Comparison of ENCODE assay signal across 17 cellular contexts in the genomic region with DNA sequence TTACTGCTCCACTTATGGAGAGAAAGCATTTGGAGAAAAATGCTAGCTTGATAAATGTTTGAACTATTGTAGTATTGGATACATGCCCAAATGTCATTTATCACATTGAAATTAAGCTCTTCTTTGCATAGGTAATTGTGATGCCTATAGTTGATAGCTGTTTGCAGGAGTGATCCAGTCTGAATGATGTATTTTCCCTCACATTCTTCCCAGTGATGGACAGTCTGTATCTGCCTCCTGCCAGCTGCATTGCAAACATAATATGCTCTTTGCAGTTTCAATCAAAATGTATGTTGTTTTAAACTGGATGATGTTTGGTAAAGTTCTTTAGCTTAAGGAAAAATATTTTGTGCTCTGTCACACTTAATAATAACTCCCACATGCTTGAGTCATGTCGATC.
DNase-seq lines count a peak whose midpoint lies in the region; TF ChIP-seq lines count a peak whose summit lies in the region.
"Had no signal": no experiment of that assay in that cellular context is flagged by ENCODE, and none has a peak within 500 bp of the region (broad histone marks: within the 10 kb centered on the region; RNA-seq: fewer than 3 reads in every experiment).

No MANE protein-coding gene starts in this region.

- H3K27ac Mint-ChIP-seq in brain (peak overlapping the region; percentile 15 to 85 (median 66)), neural crest cell (ENCODE audit: unreplicated experiment) (peak overlapping the region; percentile 83)
- H3K27ac Mint-ChIP-seq: CD8-positive, alpha-beta memory T cell had no signal

- H3K9me3 Mint-ChIP-seq in brain (peaks cover 0 to 6% (median 0%) of the 10 kb centered on the region in 5 experiments), neural crest cell (peaks cover 2% of the 10 kb centered on the region)
- H3K9me3 Mint-ChIP-seq: CD8-positive, alpha-beta memory T cell had no signal

- H3K27me3 Mint-ChIP-seq in brain (peaks cover 4% of the 10 kb centered on the region), neural crest cell (ENCODE audit: low read depth) (no peaks in the 10 kb centered on the region)

- H3K9ac ChIP-seq in subcutaneous abdominal adipose tissue (ENCODE audit: low read length in 5 of 5), result no peak overlapping the region
- H3K9ac ChIP-seq: BLaER1 had no signal

- CTCF ChIA-PET in A673 (lab: Charles Lee), result interaction anchor here (0.7 kb wide), 1 partner anchor 15 kb away, joined by 3 read pairs; no protein-coding TSS in a partner anchor

- BruUV-seq in A673 (replicated peaks; lab: Mats Ljungman, UMichigan), result no TSS peak

- H3K36me3 Mint-ChIP-seq in brain, result no peaks in the 10 kb centered on the region
- peaks cover 6% of the 10 kb centered on the region for H3K36me3 Mint-ChIP-seq in neural crest cell (ENCODE audit: low read depth)
- H3K36me3 Mint-ChIP-seq: CD8-positive, alpha-beta memory T cell had no signal

- H3K27ac ChIP-seq in subcutaneous abdominal adipose tissue (ENCODE audit: low read depth, low read length), result peak overlapping the region; percentile 18
- no peak overlapping the region for H3K27ac ChIP-seq in A673 (ENCODE audit: low read depth, low read length, poor library complexity, severe bottlenecking)
- H3K27ac ChIP-seq: 22Rv1, BLaER1 had no signal

- H3K4me3 ChIP-seq in subcutaneous abdominal adipose tissue (ENCODE audit: low read depth in 1 of 5, low read length in 5 of 5), result no peak overlapping the region
- no peak overlapping the region for H3K4me3 ChIP-seq in A673 (ENCODE audit: low read depth, low read length, poor library complexity, severe bottlenecking)
- H3K4me3 ChIP-seq: BLaER1 had no signal

- DNase-seq in NCI-H1105 treated with DMSO at 0.1 percent for 48 hours (lab: John Stamatoyannopoulos, UW) (peak; percentile 17), NCI-H1105 (lab: John Stamatoyannopoulos, UW) (no peak), neural crest cell (ENCODE audit: low read depth, low spot score) (no peak), NAMALWA (ENCODE audit: low spot score) (no peak), SKM-1 treated with dmso at 0.1 percent for 144 hours (lab: John Stamatoyannopoulos, UW; ENCODE audit: unreplicated experiment) (no peak), A673 (ENCODE audit: low spot score) (no peak)
- DNase-seq: AML-193; Caco-2; CD8-positive, alpha-beta memory T cell; DND-41; GDM1; H7; IMR-90 had no signal

- H3K4me1 ChIP-seq in subcutaneous abdominal adipose tissue (ENCODE audit: control insufficient read depth in 5 of 5, insufficient read depth in 5 of 5, low read length in 5 of 5) (peaks cover 0 to 33% (median 22%) of the 10 kb centered on the region in 5 donors), A673 (ENCODE audit: insufficient read depth, low read length, poor library complexity, severe bottlenecking) (peaks cover 30% of the 10 kb centered on the region)
- H3K4me1 ChIP-seq: BLaER1, Caco-2 had no signal

- H3K36me3 ChIP-seq in subcutaneous abdominal adipose tissue (ENCODE audit: control insufficient read depth in 5 of 5, insufficient read depth in 5 of 5, low read length in 5 of 5) (no peaks in the 10 kb centered on the region), A673 (ENCODE audit: insufficient read depth, low read length, poor library complexity, severe bottlenecking) (no peaks in the 10 kb centered on the region)
- H3K36me3 ChIP-seq: BLaER1 had no signal

- POLR2A ChIA-PET in A673 (lab: Charles Lee; ENCODE audit: low non-redundant PET), result interaction anchor here (0.6 kb wide), 1 partner anchor 152 kb away, joined by 3 read pairs; no protein-coding TSS in a partner anchor

- no peaks in the 10 kb centered on the region for H3K9me3 ChIP-seq in subcutaneous abdominal adipose tissue (ENCODE audit: control insufficient read depth in 5 of 5, low read length in 5 of 5)
- no peaks in the 10 kb centered on the region for H3K9me3 ChIP-seq in A673 (ENCODE audit: low read depth, low read length, poor library complexity, severe bottlenecking)
- H3K9me3 ChIP-seq: BLaER1, Caco-2 had no signal

- H3K27me3 ChIP-seq in subcutaneous abdominal adipose tissue (ENCODE audit: control insufficient read depth in 5 of 5, insufficient read depth in 4 of 5, low read length in 5 of 5) (no peaks in the 10 kb centered on the region), A673 (replicated peaks; ENCODE audit: insufficient read depth, low read depth, low read length, poor library complexity) (no peaks in the 10 kb centered on the region)
- H3K27me3 ChIP-seq: BLaER1 had no signal

- H3K4me3 Mint-ChIP-seq in brain, result peak overlapping the region in 2 of 5 experiments; percentile 8 to 11
- no peak overlapping the region for H3K4me3 Mint-ChIP-seq in neural crest cell
- H3K4me3 Mint-ChIP-seq: CD8-positive, alpha-beta memory T cell had no signal

- intact Hi-C loops in A673 (cut with micrococcal nuclease; ENCODE audit: unreplicated experiment), result no loop called here

- H3K4me1 Mint-ChIP-seq in brain (peaks cover 65% of the 10 kb centered on the region), neural crest cell (peaks cover 64% of the 10 kb centered on the region)
- H3K4me1 Mint-ChIP-seq: CD8-positive, alpha-beta memory T cell had no signal

- TF ChIP-seq CTCF in brain (conservative IDR thresholded peaks at IDR 0.05), result no peak
- TF ChIP-seq CTCF in neural crest cell (conservative IDR thresholded peaks at IDR 0.05), result no peak
- TF ChIP-seq CTCF in A673 (conservative IDR thresholded peaks at IDR 0.05; ENCODE audit: low read depth, low read length), result no peak
